13 cellular contexts compared by ENCODE assay signal in genomic region chr4:55078987-55079386, GRCh38. TPM values are rescaled to one million over a fixed set of nuclear protein-coding genes. Genes with fewer than 3 reads are reported as not detected.
DNase-seq lines count a peak whose midpoint lies in the region; ATAC-seq and TF ChIP-seq lines count a peak whose summit lies in the region.
"Had no signal": no experiment of that assay in that cellular context is flagged by ENCODE, and none has a peak within 500 bp of the region (broad histone marks: within the 10 kb centered on the region; RNA-seq: fewer than 3 reads in every experiment).

No MANE protein-coding gene starts in this region.

- DNase-seq in Daoy (ENCODE audit: low read depth) (peak; percentile 65), UCSD-AML1 (lab: John Stamatoyannopoulos, UW; ENCODE audit: unreplicated experiment) (peak; percentile 33), non-pigmented ciliary epithelial cell (ENCODE audit: low read depth) (peak; percentile 77), DMS79 (lab: John Stamatoyannopoulos, UW) (no peak), NCI-H2171 (lab: John Stamatoyannopoulos, UW) (no peak), OCI-M2 (lab: John Stamatoyannopoulos, UW; ENCODE audit: unreplicated experiment) (no peak)
- DNase-seq in activated CD8-positive, alpha-beta memory T cell treated with anti-CD3 and anti-CD28 coated beads, Interleukin-2, amount 50 U/mL, for 4 hours: no peak
- DNase-seq: activated CD8-positive, alpha-beta T cell treated with anti-CD3 and anti-CD28 coated beads for 36 hours; activated naive CD8-positive, alpha-beta T cell treated with anti-CD3 and anti-CD28 coated beads, Interleukin-2, amount 10 ng/mL, durations not matched to agents 7 days and 5 days; AML-193 had no signal

- TF ChIP-seq CTCF in gastroesophageal sphincter (IDR thresholded peaks at IDR 0.05): no peak

- H3K36me3 ChIP-seq in gastroesophageal sphincter: peaks cover 0 to 52% of the 10 kb centered on the region in 2 donors
- H3K36me3 ChIP-seq: SJSA1 had no signal

- ATAC-seq in gastroesophageal sphincter: peak; percentile 60
- ATAC-seq: activated CD8-positive, alpha-beta T cell treated with anti-CD3 and anti-CD28 coated beads for 36 hours had no signal

- no peak for TF ChIP-seq POLR2A in gastroesophageal sphincter (IDR thresholded peaks at IDR 0.05)

- no peaks in the 10 kb centered on the region for H3K9me3 ChIP-seq in gastroesophageal sphincter
- H3K9me3 ChIP-seq: SJSA1 had no signal

- H3K27me3 ChIP-seq in gastroesophageal sphincter: no peaks in the 10 kb centered on the region

- H3K27ac ChIP-seq in gastroesophageal sphincter: peak overlapping the region in 3 of 4 donors; percentile 27 to 70 (median 38)
- H3K27ac ChIP-seq: SJSA1 had no signal

- H3K4me1 ChIP-seq in gastroesophageal sphincter: peaks cover 0 to 12% (median 0%) of the 10 kb centered on the region in 3 donors
- H3K4me1 ChIP-seq: SJSA1 had no signal

- TF ChIP-seq EP300 in gastroesophageal sphincter (IDR thresholded peaks at IDR 0.05): no peak

- no peak overlapping the region for H3K4me3 ChIP-seq in gastroesophageal sphincter
- H3K4me3 ChIP-seq: SJSA1 had no signal

- 64% methylated on average over 3 to 8 of the region's 8 CpGs for WGBS in gastroesophageal sphincter (ENCODE audit: low coverage in 1 of 2), 2 donors

RNA-seq across cellular contexts. Expression of gene KDR, which starts 46.4 kb away (rescaled TPM):
- total RNA-seq in Daoy (2014; rRNA removed; shearing (Covaris generic)): 0.48 and 1.1 TPM in 2 replicates
- total RNA-seq in gastroesophageal sphincter: 10 to 100 TPM; 24.7 to 66.9 (median 33.4) TPM
- total RNA-seq: activated CD8-positive, alpha-beta T cell treated with anti-CD3 and anti-CD28 coated beads for 36 hours; activated naive CD8-positive, alpha-beta T cell treated with anti-CD3 and anti-CD28 coated beads, Interleukin-2, amount 10 ng/mL, durations not matched to agents 7 days and 5 days; G401 had no signal

Comparison
In these comparisons a context has a peak if more than half of its experiments do, and no peak if none do; other contexts are left out.
1. DNase-seq: peak in Daoy (single experiment), UCSD-AML1 (single experiment) and non-pigmented ciliary epithelial cell (single experiment); none in DMS79 (single experiment), activated CD8-positive, alpha-beta memory T cell treated with anti-CD3 and anti-CD28 coated beads, Interleukin-2, amount 50 U/mL, for 4 hours (single experiment), NCI-H2171 (single experiment) and OCI-M2 (single experiment).
2. RNA of gene KDR, which starts 46.4 kb away (total RNA-seq): 24.7 to 66.9 TPM in gastroesophageal sphincter; 0.48 to 1.1 TPM in Daoy; every median in the first group is over 10 times any median in the second.